11 cellular contexts compared by ENCODE assay signal in the genomic region with DNA sequence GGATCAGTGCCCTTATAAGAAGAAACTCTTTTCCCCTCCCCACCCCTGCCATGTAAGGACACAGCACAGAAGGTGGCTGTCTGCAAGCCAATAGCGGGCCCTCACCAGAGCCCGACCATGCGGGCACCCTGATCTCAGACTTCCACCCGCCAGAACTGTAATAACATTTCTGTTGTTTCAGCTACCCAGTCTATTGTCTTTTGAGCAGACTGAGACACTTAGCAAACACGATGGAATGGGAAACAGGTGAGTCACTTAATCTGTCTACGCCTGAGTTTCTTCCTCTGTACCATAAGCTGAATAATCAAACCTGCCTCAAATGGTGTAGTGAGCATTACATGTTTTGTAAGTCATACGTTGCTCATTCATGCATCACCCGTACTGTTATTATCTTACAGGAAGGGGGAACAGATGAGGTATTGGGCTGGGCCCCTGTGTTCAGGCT. TPM values are rescaled to one million over a fixed set of nuclear protein-coding genes. Genes with fewer than 3 reads are reported as not detected.
DNase-seq lines count a peak whose midpoint lies in the region; ATAC-seq and TF ChIP-seq lines count a peak whose summit lies in the region.
"Had no signal": no experiment of that assay in that cellular context is flagged by ENCODE, and none has a peak within 500 bp of the region (broad histone marks: within the 10 kb centered on the region; RNA-seq: fewer than 3 reads in every experiment).

No MANE protein-coding gene starts in this region.

- no peaks in the 10 kb centered on the region for H3K27me3 ChIP-seq in RWPE2 (ENCODE audit: insufficient read depth, poor library complexity, severe bottlenecking)
- H3K27me3 ChIP-seq in foreskin keratinocyte, result no peaks in the 10 kb centered on the region
- no peaks in the 10 kb centered on the region for H3K27me3 ChIP-seq in CD8-positive, alpha-beta T cell (ENCODE audit: insufficient read depth, low read length)

- no peak overlapping the region for H3K27ac Mint-ChIP-seq in CD8-positive, alpha-beta T cell
- H3K27ac Mint-ChIP-seq: stimulated activated naive CD8-positive, alpha-beta T cell treated with anti-CD3 and anti-CD28 coated beads, Interleukin-15, Interleukin-2, amounts not matched to agents 100 ng/mL and 50 ng/mL, for 24 hours; T-cell had no signal

- H3K4me3 Mint-ChIP-seq in CD8-positive, alpha-beta T cell, result no peak overlapping the region
- H3K4me3 Mint-ChIP-seq: stimulated activated naive CD8-positive, alpha-beta T cell treated with anti-CD3 and anti-CD28 coated beads, Interleukin-15, Interleukin-2, amounts not matched to agents 100 ng/mL and 50 ng/mL, for 24 hours; T-cell had no signal

- no peaks in the 10 kb centered on the region for H3K9me3 Mint-ChIP-seq in CD8-positive, alpha-beta T cell
- H3K9me3 Mint-ChIP-seq: stimulated activated naive CD8-positive, alpha-beta T cell treated with anti-CD3 and anti-CD28 coated beads, Interleukin-15, Interleukin-2, amounts not matched to agents 100 ng/mL and 50 ng/mL, for 24 hours; T-cell had no signal

- intact Hi-C loops in CD8-positive, alpha-beta T cell (cut with DNase I, micrococcal nuclease), result no loop called here

- H3K4me1 ChIP-seq in RWPE2 (ENCODE audit: insufficient read depth, poor library complexity, severe bottlenecking), result peaks cover 20% of the 10 kb centered on the region
- H3K4me1 ChIP-seq in foreskin keratinocyte, result peaks cover 27% of the 10 kb centered on the region
- no peaks in the 10 kb centered on the region for H3K4me1 ChIP-seq in CD8-positive, alpha-beta T cell (ENCODE audit: insufficient read depth, low read length)

- no peak for TF ChIP-seq CTCF in RWPE2 (IDR thresholded peaks at IDR 0.05; ENCODE audit: poor library complexity, severe bottlenecking)
- TF ChIP-seq CTCF in foreskin keratinocyte (conservative IDR thresholded peaks at IDR 0.05), result no peak
- no peak for TF ChIP-seq CTCF in CD8-positive, alpha-beta T cell (IDR thresholded peaks at IDR 0.05)

- CTCF ChIA-PET in CD8-positive, alpha-beta T cell (lab: Charles Lee), result interaction anchor here (2.1 kb wide), 1 partner anchor 10 kb away, joined by 7 read pairs; no protein-coding TSS in a partner anchor

- peaks cover 2% of the 10 kb centered on the region for H3K27me3 Mint-ChIP-seq in CD8-positive, alpha-beta T cell (ENCODE audit: low read depth)
- H3K27me3 Mint-ChIP-seq: stimulated activated naive CD8-positive, alpha-beta T cell treated with anti-CD3 and anti-CD28 coated beads, Interleukin-15, Interleukin-2, amounts not matched to agents 100 ng/mL and 50 ng/mL, for 24 hours had no signal

- no peaks in the 10 kb centered on the region for H3K4me1 Mint-ChIP-seq in CD8-positive, alpha-beta T cell (ENCODE audit: low read depth)
- H3K4me1 Mint-ChIP-seq: T-cell had no signal

- peak overlapping the region; percentile 99 for H3K27ac ChIP-seq in RWPE2 (ENCODE audit: poor library complexity, severe bottlenecking)
- H3K27ac ChIP-seq in foreskin keratinocyte, result peak overlapping the region; percentile 100
- no peak overlapping the region for H3K27ac ChIP-seq in CD8-positive, alpha-beta T cell (ENCODE audit: low read depth, low read length)

- H3K36me3 Mint-ChIP-seq in CD8-positive, alpha-beta T cell, result no peaks in the 10 kb centered on the region
- H3K36me3 Mint-ChIP-seq: T-cell had no signal

- POLR2A ChIA-PET in CD8-positive, alpha-beta T cell (lab: Charles Lee), result no interaction called here

- DNase-seq in COR-L47 (lab: John Stamatoyannopoulos, UW), result peak; percentile 62
- peak; percentile 76 for DNase-seq in HS-5 (ENCODE audit: low read depth)
- peak; percentile 94 for DNase-seq in RWPE2 (ENCODE audit: low spot score)
- DNase-seq in foreskin keratinocyte, result peak; percentile 100
- no peak for DNase-seq in T1000 (lab: John Stamatoyannopoulos, UW)
- no peak for DNase-seq in CD8-positive, alpha-beta T cell
- DNase-seq: DND-41, T-cell had no signal

- no peak overlapping the region for H3K4me3 ChIP-seq in RWPE2 (ENCODE audit: severe bottlenecking)
- no peak overlapping the region for H3K4me3 ChIP-seq in CD8-positive, alpha-beta T cell (ENCODE audit: low read depth, low read length)

- ATAC-seq in RWPE2 (ENCODE audit: low read depth) (peak; percentile 96), foreskin keratinocyte (peak; percentile 97), GM19023 (IDR thresholded peaks at IDR 0.05; ENCODE audit: unreplicated experiment) (no peak), GM21737 (IDR thresholded peaks at IDR 0.05; ENCODE audit: unreplicated experiment) (no peak)
- no peak for ATAC-seq in CD8-positive, alpha-beta T cell
- ATAC-seq: T-cell had no signal

- no peaks in the 10 kb centered on the region for H3K9me3 ChIP-seq in RWPE2 (ENCODE audit: severe bottlenecking)
- no peaks in the 10 kb centered on the region for H3K9me3 ChIP-seq in CD8-positive, alpha-beta T cell (ENCODE audit: low read length)

- no peaks in the 10 kb centered on the region for H3K36me3 ChIP-seq in RWPE2 (ENCODE audit: low read depth)
- no peaks in the 10 kb centered on the region for H3K36me3 ChIP-seq in CD8-positive, alpha-beta T cell (ENCODE audit: insufficient read depth, low read length)

RNA-seq across cellular contexts. Expression of gene STRA8, which starts 58.2 kb away (rescaled TPM):
- total RNA-seq in foreskin keratinocyte, result not detected in 2 replicates
- not detected in 2 replicates for polyA plus RNA-seq in foreskin keratinocyte
- not detected for total RNA-seq in CD8-positive, alpha-beta T cell
- total RNA-seq: T-cell had no signal

Comparison
In these comparisons a context has a peak if more than half of its experiments do, and no peak if none do; other contexts are left out.
1. DNase-seq: peak in COR-L47 (single experiment), HS-5 (single experiment), RWPE2 (single experiment) and foreskin keratinocyte (2 of 2); none in T1000 (single experiment) and CD8-positive, alpha-beta T cell (0 of 7).
2. ATAC-seq: peak in RWPE2 (single experiment) and foreskin keratinocyte (single experiment); none in GM19023 (single experiment), CD8-positive, alpha-beta T cell (single experiment) and GM21737 (single experiment).